In the genomic region with DNA sequence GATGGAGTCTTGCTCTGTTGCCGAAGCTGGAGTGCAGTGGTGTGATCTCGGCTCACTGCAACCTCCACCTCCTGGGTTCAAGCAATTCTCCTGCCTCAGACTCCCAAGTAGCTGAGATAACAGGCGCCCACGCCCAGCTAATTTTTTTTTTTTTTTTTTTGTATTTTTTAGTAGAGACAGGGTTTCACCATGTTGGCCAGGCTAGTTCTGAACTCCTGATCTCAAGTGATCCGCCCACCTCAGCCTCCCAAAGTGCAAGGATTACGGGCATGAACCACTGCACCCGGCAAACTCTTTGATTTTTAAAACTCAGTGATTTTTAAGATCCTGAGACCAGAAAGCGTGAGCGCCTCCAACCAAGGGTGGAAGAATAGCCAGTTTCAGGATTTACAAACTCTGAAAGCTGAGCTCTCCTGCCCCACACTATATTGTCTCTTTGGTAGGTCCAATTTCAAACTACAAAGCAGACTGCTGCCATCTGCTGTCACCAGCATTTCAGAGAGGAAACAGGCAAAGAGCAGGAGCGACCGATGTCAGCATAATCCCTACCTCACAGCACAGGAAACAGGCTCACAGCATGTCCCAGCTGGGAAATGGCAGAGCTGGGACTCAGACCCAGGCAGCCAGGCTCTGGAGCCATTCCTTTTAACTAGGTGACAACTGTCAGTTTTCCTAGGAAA, we compare ENCODE assay signal across 8 cellular contexts. TPM values are rescaled to one million over a fixed set of nuclear protein-coding genes. Genes with fewer than 3 reads are reported as not detected.
DNase-seq lines count a peak whose midpoint lies in the region; ATAC-seq, FAIRE-seq and TF ChIP-seq lines count a peak whose summit lies in the region.

No MANE protein-coding gene starts in this region.

- peaks cover 59% of the 10 kb centered on the region for H3K4me1 Mint-ChIP-seq in activated CD8-positive, alpha-beta T cell treated with anti-CD3 and anti-CD28 coated beads, Interleukin-2, amount 10 ng/mL, durations not matched to agents 7 days and 5 days (ENCODE audit: low read depth)

- no peaks in the 10 kb centered on the region for H3K9me3 Mint-ChIP-seq in activated CD8-positive, alpha-beta T cell treated with anti-CD3 and anti-CD28 coated beads, Interleukin-2, amount 10 ng/mL, durations not matched to agents 7 days and 5 days (ENCODE audit: insufficient read depth)

- POLR2A ChIA-PET in activated CD8-positive, alpha-beta T cell treated with anti-CD3 and anti-CD28 coated beads, Interleukin-2, amount 10 ng/mL, durations not matched to agents 7 days and 5 days (lab: Charles Lee): interaction anchor here (1.2 to 1.5 kb wide), 3 partner anchors 18 to 68 kb away, joined by 3 to 8 read pairs (median 6); no protein-coding TSS in a partner anchor

- no peak for ATAC-seq in activated CD8-positive, alpha-beta T cell treated with anti-CD3 and anti-CD28 coated beads, Interleukin-2, amount 10 ng/mL, durations not matched to agents 7 days and 5 days
- ATAC-seq in HG02870 (IDR thresholded peaks at IDR 0.05; ENCODE audit: unreplicated experiment): no peak

- no peak for FAIRE-seq in frontal cortex (lab: Jason Lieb, UNC)

- H3K36me3 Mint-ChIP-seq in activated CD8-positive, alpha-beta T cell treated with anti-CD3 and anti-CD28 coated beads, Interleukin-2, amount 10 ng/mL, durations not matched to agents 7 days and 5 days (ENCODE audit: low read depth): peaks cover 32% of the 10 kb centered on the region

- H3K27ac Mint-ChIP-seq in activated CD8-positive, alpha-beta T cell treated with anti-CD3 and anti-CD28 coated beads, Interleukin-2, amount 10 ng/mL, durations not matched to agents 7 days and 5 days: no peak overlapping the region

- CTCF ChIA-PET in activated CD8-positive, alpha-beta T cell treated with anti-CD3 and anti-CD28 coated beads, Interleukin-2, amount 10 ng/mL, durations not matched to agents 7 days and 5 days (lab: Charles Lee): interaction anchor here (0.8 to 8.8 kb wide), 21 partner anchors 9 to 345 kb away, joined by 3 to 213 read pairs (median 7); a partner anchor contains a TSS

- H3K4me3 ChIP-seq in LNCaP clone FGC (ENCODE audit: low read depth, low read length): no peak overlapping the region

- DNase-seq in DMS 273 treated with DMSO at 0.1 percent for 48 hours (lab: John Stamatoyannopoulos, UW): peak; percentile 39
- no peak for DNase-seq in LNCaP clone FGC (ENCODE audit: low read depth)
- peak; percentile 65 for DNase-seq in activated CD8-positive, alpha-beta T cell treated with anti-CD3 and anti-CD28 coated beads, Interleukin-2, amount 10 ng/mL, durations not matched to agents 7 days and 5 days
- DNase-seq in lung microvascular endothelial cell (ENCODE audit: low read depth in 2 of 2): peak; percentile 24 to 83
- DNase-seq in medulla oblongata (ENCODE audit: extremely low spot score): no peak
- DNase-seq in frontal cortex (ENCODE audit: low spot score in 2 of 2): no peak
- DNase-seq in C1 segment of cervical spinal cord (lab: John Stamatoyannopoulos, UW): no peak

- H3K4me3 Mint-ChIP-seq in activated CD8-positive, alpha-beta T cell treated with anti-CD3 and anti-CD28 coated beads, Interleukin-2, amount 10 ng/mL, durations not matched to agents 7 days and 5 days: no peak overlapping the region

- peak; percentile 62 for TF ChIP-seq CTCF in LNCaP clone FGC (IDR thresholded peaks at IDR 0.05; ENCODE audit: control insufficient read depth, extremely low read depth, insufficient read depth)

- no peaks in the 10 kb centered on the region for H3K27me3 Mint-ChIP-seq in activated CD8-positive, alpha-beta T cell treated with anti-CD3 and anti-CD28 coated beads, Interleukin-2, amount 10 ng/mL, durations not matched to agents 7 days and 5 days (ENCODE audit: low read depth)

RNA-seq across cellular contexts. Expression of a gene that starts 9.2 kb away (rescaled TPM):
- 100 to 1,000 TPM; 147 to 159 TPM for total RNA-seq in activated CD8-positive, alpha-beta T cell treated with anti-CD3 and anti-CD28 coated beads, Interleukin-2, amount 10 ng/mL, durations not matched to agents 7 days and 5 days
- 87.6 and 105 TPM in 2 replicates for total RNA-seq in lung microvascular endothelial cell
- 33.4 TPM for total RNA-seq in frontal cortex

RNA-seq across cellular contexts. Expression of a gene that starts 10.0 kb away (rescaled TPM):
- 1 to 10 TPM; 1.5 to 1.9 TPM for total RNA-seq in activated CD8-positive, alpha-beta T cell treated with anti-CD3 and anti-CD28 coated beads, Interleukin-2, amount 10 ng/mL, durations not matched to agents 7 days and 5 days
- total RNA-seq in lung microvascular endothelial cell (4.6 and 12.5 TPM in 2 replicates), frontal cortex (0.41 TPM)

RNA-seq across cellular contexts. Expression of a gene that starts 19.8 kb away (rescaled TPM):
- 10 to 100 TPM; 39.4 to 39.9 TPM for total RNA-seq in activated CD8-positive, alpha-beta T cell treated with anti-CD3 and anti-CD28 coated beads, Interleukin-2, amount 10 ng/mL, durations not matched to agents 7 days and 5 days
- total RNA-seq in lung microvascular endothelial cell (1.1 and 2.0 TPM in 2 replicates), frontal cortex (5.7 TPM)

RNA-seq across cellular contexts. Expression of a gene that starts 43.3 kb away (rescaled TPM):
- 1 to 10 TPM; 1.9 to 2.8 TPM for total RNA-seq in activated CD8-positive, alpha-beta T cell treated with anti-CD3 and anti-CD28 coated beads, Interleukin-2, amount 10 ng/mL, durations not matched to agents 7 days and 5 days
- total RNA-seq in lung microvascular endothelial cell (6.3 and 13.3 TPM in 2 replicates), frontal cortex (2.4 TPM)

RNA-seq across cellular contexts. Expression of a gene that starts 58.7 kb away (rescaled TPM):
- 1 to 10 TPM; 7.5 to 8.4 TPM for total RNA-seq in activated CD8-positive, alpha-beta T cell treated with anti-CD3 and anti-CD28 coated beads, Interleukin-2, amount 10 ng/mL, durations not matched to agents 7 days and 5 days
- total RNA-seq in lung microvascular endothelial cell (72.6 and 193 TPM in 2 replicates), frontal cortex (13.0 TPM)

Comparison
In these comparisons a context has a peak if more than half of its experiments do, and no peak if none do; other contexts are left out.
1. DNase-seq: peak in DMS 273 treated with DMSO at 0.1 percent for 48 hours (single experiment), activated CD8-positive, alpha-beta T cell treated with anti-CD3 and anti-CD28 coated beads, Interleukin-2, amount 10 ng/mL, durations not matched to agents 7 days and 5 days (single experiment) and lung microvascular endothelial cell (2 of 2); none in LNCaP clone FGC (single experiment), medulla oblongata (single experiment), frontal cortex (0 of 2) and C1 segment of cervical spinal cord (0 of 14).